ENCODE assay signal across 1 cellular context in genomic region chr15:98651581-98652220, GRCh38.
TF ChIP-seq lines count a peak whose summit lies in the region.

No MANE protein-coding gene starts in this region.

TF ChIP-seq in WTC11, 78 proteins besides CTCF, POLR2A, EP300 and RAD21 (continued from another document):
- TF ChIP-seq HMGXB4 (CRISPR knock-in tag; IDR thresholded peaks at IDR 0.05): no peak
- TF ChIP-seq ZSCAN18 (CRISPR knock-in tag; IDR thresholded peaks at IDR 0.05): no peak
- no peak for TF ChIP-seq AFF4 (CRISPR knock-in tag; IDR thresholded peaks at IDR 0.05; ENCODE audit: borderline replicate concordance)
- TF ChIP-seq AR (CRISPR knock-in tag; IDR thresholded peaks at IDR 0.05): no peak
